Comparison of ENCODE assay signal across 9 cellular contexts in the genomic region with DNA sequence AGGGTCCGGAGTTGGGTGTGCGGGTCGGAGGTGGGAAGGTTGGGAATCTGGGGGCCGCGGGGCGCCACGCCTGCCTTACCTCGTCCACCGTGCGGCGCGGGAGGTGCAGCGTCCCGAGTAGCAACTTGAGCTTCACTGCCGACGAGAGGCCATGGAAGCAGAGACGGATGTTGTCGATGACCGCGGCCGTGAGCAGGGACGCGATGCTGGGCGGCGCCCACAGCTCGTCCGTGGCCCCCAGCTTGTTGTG. TPM values are rescaled to one million over a fixed set of nuclear protein-coding genes. Genes with fewer than 3 reads are reported as not detected.
DNase-seq lines count a peak whose midpoint lies in the region; ATAC-seq, FAIRE-seq and TF ChIP-seq lines count a peak whose summit lies in the region.
"Had no signal": no experiment of that assay in that cellular context is flagged by ENCODE, and none has a peak within 500 bp of the region (broad histone marks: within the 10 kb centered on the region; RNA-seq: fewer than 3 reads in every experiment).

No MANE protein-coding gene starts in this region.

- H2BK12ac ChIP-seq in mesenchymal stem cell (ENCODE audit: low read length in 2 of 2): no peak overlapping the region

- no peak for DNase-seq in activated naive CD4-positive, alpha-beta T cell treated with anti-CD3 and anti-CD28 coated beads, Interleukin-2, amount 10 ng/mL, durations not matched to agents 7 days and 5 days
- no peak for DNase-seq in activated naive CD4-positive, alpha-beta T cell treated with anti-CD3 and anti-CD28 coated beads, Interleukin-2, amount 50 U/mL, for 16 hours
- DNase-seq in bronchial epithelial cell (ENCODE audit: low read depth) (no peak), mesenchymal stem cell (no peak), vagina (ENCODE audit: extremely low spot score in 2 of 2) (no peak), DMS114 treated with DMSO at 0.1 percent for 48 hours (lab: John Stamatoyannopoulos, UW; ENCODE audit: unreplicated experiment) (no peak), NCI-H1105 (lab: John Stamatoyannopoulos, UW) (no peak)

- no peak for FAIRE-seq in bronchial epithelial cell (lab: Jason Lieb, UNC)
- FAIRE-seq: G401.6 had no signal

- H2AFZ ChIP-seq in mesenchymal stem cell (ENCODE audit: low read depth, low read length): peak overlapping the region; percentile 65

- peaks cover 8% of the 10 kb centered on the region for H3K79me1 ChIP-seq in mesenchymal stem cell (replicated peaks; ENCODE audit: low read length, poor library complexity, severe bottlenecking)

- H3K36me3 ChIP-seq in bronchial epithelial cell (ENCODE audit: control insufficient read depth, insufficient read depth, low read length) (no peaks in the 10 kb centered on the region), mesenchymal stem cell (ENCODE audit: control insufficient read depth in 1 of 2, insufficient read depth in 2 of 2, low read depth in 1 of 2, low read length in 2 of 2) (peaks cover 2 to 13% of the 10 kb centered on the region in 2 experiments), vagina (peaks cover 0 to 11% of the 10 kb centered on the region in 2 donors)

- H3K4me3 Mint-ChIP-seq in activated naive CD4-positive, alpha-beta T cell treated with anti-CD3 and anti-CD28 coated beads, Interleukin-2, amount 10 ng/mL, durations not matched to agents 7 days and 5 days: peak overlapping the region; percentile 91

- peak overlapping the region in 1 of 2 experiments; percentile 76 for H3K14ac ChIP-seq in mesenchymal stem cell (ENCODE audit: low read length in 2 of 2)

- H3K18ac ChIP-seq in mesenchymal stem cell (ENCODE audit: low read depth in 1 of 2, low read length in 2 of 2): peak overlapping the region; percentile 90 to 91

- H3K27ac Mint-ChIP-seq in activated naive CD4-positive, alpha-beta T cell treated with anti-CD3 and anti-CD28 coated beads, Interleukin-2, amount 10 ng/mL, durations not matched to agents 7 days and 5 days: peak overlapping the region; percentile 89

- no peak overlapping the region for H3K4me2 ChIP-seq in mesenchymal stem cell (ENCODE audit: low read length, poor library complexity, severe bottlenecking)

- H3K4me1 ChIP-seq in mesenchymal stem cell (ENCODE audit: control insufficient read depth, insufficient read depth, low read depth, low read length) (peaks cover 9% of the 10 kb centered on the region), vagina (peaks cover 33% of the 10 kb centered on the region)

- peak overlapping the region; percentile 94 for H4K91ac ChIP-seq in mesenchymal stem cell (ENCODE audit: low read length)

- H2AK5ac ChIP-seq in mesenchymal stem cell (ENCODE audit: low read length, severe bottlenecking): no peak overlapping the region

- TF ChIP-seq CTCF in bronchial epithelial cell (IDR thresholded peaks at IDR 0.05; ENCODE audit: insufficient read depth, low read length, severe bottlenecking) (no peak), vagina (IDR thresholded peaks at IDR 0.05) (no peak)

- no peak for TF ChIP-seq POLR2A in vagina (IDR thresholded peaks at IDR 0.05)

- H3K27me3 ChIP-seq in bronchial epithelial cell (ENCODE audit: control insufficient read depth, insufficient read depth, low read length) (no peaks in the 10 kb centered on the region), mesenchymal stem cell (ENCODE audit: control insufficient read depth in 1 of 2, insufficient read depth in 1 of 2, low read length in 2 of 2) (no peaks in the 10 kb centered on the region), vagina (no peaks in the 10 kb centered on the region)

- H3K27me3 Mint-ChIP-seq in activated naive CD4-positive, alpha-beta T cell treated with anti-CD3 and anti-CD28 coated beads, Interleukin-2, amount 10 ng/mL, durations not matched to agents 7 days and 5 days: peaks cover 18% of the 10 kb centered on the region

- H3K4ac ChIP-seq in mesenchymal stem cell (ENCODE audit: low read depth in 1 of 2, low read length in 2 of 2): peak overlapping the region; percentile 5 to 62

- H3K9me3 ChIP-seq in mesenchymal stem cell (ENCODE audit: control insufficient read depth, low read length) (no peaks in the 10 kb centered on the region), vagina (no peaks in the 10 kb centered on the region)

- H2BK15ac ChIP-seq in mesenchymal stem cell (ENCODE audit: low read depth, poor library complexity, severe bottlenecking): no peak overlapping the region

- no peaks in the 10 kb centered on the region for H3K9me3 Mint-ChIP-seq in activated naive CD4-positive, alpha-beta T cell treated with anti-CD3 and anti-CD28 coated beads, Interleukin-2, amount 10 ng/mL, durations not matched to agents 7 days and 5 days

- peak overlapping the region; percentile 100 for H3K4me3 ChIP-seq in bronchial epithelial cell (ENCODE audit: low read depth, low read length)
- H3K4me3 ChIP-seq in mesenchymal stem cell (ENCODE audit: insufficient read depth in 1 of 2, low read depth in 1 of 2, low read length in 2 of 2): peak overlapping the region; percentile 85 to 90
- peak overlapping the region; percentile 70 to 95 for H3K4me3 ChIP-seq in vagina

- peak overlapping the region; percentile 100 for H2BK5ac ChIP-seq in mesenchymal stem cell (ENCODE audit: low read depth, low read length, poor library complexity, severe bottlenecking)

- H3K23ac ChIP-seq in mesenchymal stem cell (ENCODE audit: low read length in 2 of 2): peak overlapping the region in 1 of 2 experiments; percentile 37

- CTCF ChIA-PET in activated naive CD4-positive, alpha-beta T cell treated with anti-CD3 and anti-CD28 coated beads, Interleukin-2, amount 10 ng/mL, durations not matched to agents 7 days and 5 days (lab: Charles Lee): no interaction called here

- H3K4me1 Mint-ChIP-seq in activated naive CD4-positive, alpha-beta T cell treated with anti-CD3 and anti-CD28 coated beads, Interleukin-2, amount 10 ng/mL, durations not matched to agents 7 days and 5 days: peaks cover 32% of the 10 kb centered on the region

- H3K27ac ChIP-seq in mesenchymal stem cell (ENCODE audit: low read length, poor library complexity, severe bottlenecking) (no peak overlapping the region), vagina (peak overlapping the region; percentile 98)

- H3K36me3 Mint-ChIP-seq in activated naive CD4-positive, alpha-beta T cell treated with anti-CD3 and anti-CD28 coated beads, Interleukin-2, amount 10 ng/mL, durations not matched to agents 7 days and 5 days: peaks cover 19% of the 10 kb centered on the region

- peak overlapping the region; percentile 92 for H3K9ac ChIP-seq in mesenchymal stem cell (ENCODE audit: low read length)

- ATAC-seq in GM21526 (IDR thresholded peaks at IDR 0.05; ENCODE audit: low FRiP score, unreplicated experiment): no peak

- WGBS in mesenchymal stem cell: under 1% methylated on average over 26 of the region's 27 CpGs

- no peak overlapping the region for H2BK120ac ChIP-seq in mesenchymal stem cell (ENCODE audit: low read depth, low read length)

- intact Hi-C loops in vagina (cut with DNase I): no loop called here

- H4K8ac ChIP-seq in mesenchymal stem cell (ENCODE audit: low read length): peak overlapping the region; percentile 83

RNA-seq across cellular contexts. Expression of a gene that starts 0.2 kb away (rescaled TPM):
- total RNA-seq in bronchial epithelial cell (14.7 and 17.9 TPM in 2 replicates), vagina (19.6 TPM)
- polyA plus RNA-seq in mesenchymal stem cell (2013, experiment 1 of 2): 14.9 TPM
- 15.1 TPM for polyA plus RNA-seq in mesenchymal stem cell (2013, experiment 2 of 2)

RNA-seq across cellular contexts. Expression of a gene that starts 50.5 kb away (rescaled TPM):
- total RNA-seq in bronchial epithelial cell (not detected in 2 replicates), vagina (1.7 TPM)
- polyA plus RNA-seq in mesenchymal stem cell (2013, experiment 1 of 2): 0.14 TPM
- 0.12 TPM for polyA plus RNA-seq in mesenchymal stem cell (2013, experiment 2 of 2)
